Comparison of ENCODE assay signal across 14 cellular contexts in genomic region chr17:81579821-81580321, GRCh38. TPM values are rescaled to one million over a fixed set of nuclear protein-coding genes. Genes with fewer than 3 reads are reported as not detected.
DNase-seq lines count a peak whose midpoint lies in the region; ATAC-seq and TF ChIP-seq lines count a peak whose summit lies in the region.
"Had no signal": no experiment of that assay in that cellular context is flagged by ENCODE, and none has a peak within 500 bp of the region (broad histone marks: within the 10 kb centered on the region; RNA-seq: fewer than 3 reads in every experiment).

No MANE protein-coding gene starts in this region.

- CTCF ChIA-PET in activated CD4-positive, alpha-beta memory T cell treated with anti-CD3 and anti-CD28 coated beads for 36 hours (lab: Charles Lee): interaction anchor here (0.6 to 2.3 kb wide), 3 partner anchors 21 to 288 kb away, joined by 3 to 7 read pairs (median 3); no protein-coding TSS in a partner anchor
- CTCF ChIA-PET in activated CD4-positive, alpha-beta memory T cell treated with anti-CD3 and anti-CD28 coated beads, Interleukin-2, amount 10 ng/mL, durations not matched to agents 7 days and 5 days (lab: Charles Lee): no interaction called here

- 92 to 93% (median 92%) methylated on average over 10 of the region's 10 CpGs for WGBS in psoas muscle, 3 donors

- no peak for ATAC-seq in effector memory CD8-positive, alpha-beta T cell (replicated peaks)
- ATAC-seq in psoas muscle: no peak
- ATAC-seq: activated CD8-positive, alpha-beta memory T cell treated with anti-CD3 and anti-CD28 coated beads, Interleukin-2, amount 10 ng/mL, durations not matched to agents 7 days and 5 days; left lobe of liver had no signal

- no peak for DNase-seq in activated CD4-positive, alpha-beta memory T cell treated with anti-CD3 and anti-CD28 coated beads for 36 hours
- no peak for DNase-seq in activated CD4-positive, alpha-beta memory T cell treated with anti-CD3 and anti-CD28 coated beads, Interleukin-2, amount 10 ng/mL, durations not matched to agents 7 days and 5 days
- DNase-seq in NCI-H226: peak; percentile 98
- DNase-seq in effector memory CD8-positive, alpha-beta T cell: no peak
- DNase-seq in osteoblast (ENCODE audit: insufficient read length, low spot score, missing footprints): peak; percentile 95
- no peak for DNase-seq in GM13977 (ENCODE audit: low spot score)
- no peak for DNase-seq in psoas muscle
- DNase-seq in activated CD8-positive, alpha-beta memory T cell treated with anti-CD3 and anti-CD28 coated beads for 24 hours: no peak
- DNase-seq: activated CD8-positive, alpha-beta memory T cell treated with anti-CD3 and anti-CD28 coated beads, Interleukin-2, amount 10 ng/mL, durations not matched to agents 7 days and 5 days; MV-4-11; NCI-H524 treated with DMSO at 0.1 percent for 48 hours; uterus had no signal

- H3K27ac ChIP-seq in osteoblast (ENCODE audit: low read depth, low read length) (peak overlapping the region; percentile 88), psoas muscle (no peak overlapping the region)
- H3K27ac ChIP-seq: uterus had no signal

- peaks cover 11% of the 10 kb centered on the region for H3K4me1 Mint-ChIP-seq in activated CD4-positive, alpha-beta memory T cell treated with anti-CD3 and anti-CD28 coated beads for 36 hours (ENCODE audit: low read depth)
- peaks cover 1% of the 10 kb centered on the region for H3K4me1 Mint-ChIP-seq in activated CD4-positive, alpha-beta memory T cell treated with anti-CD3 and anti-CD28 coated beads, Interleukin-2, amount 10 ng/mL, durations not matched to agents 7 days and 5 days
- H3K4me1 Mint-ChIP-seq in effector memory CD8-positive, alpha-beta T cell (ENCODE audit: low read depth in 2 of 2): peaks cover 26 to 28% of the 10 kb centered on the region in 2 donors
- H3K4me1 Mint-ChIP-seq: activated CD8-positive, alpha-beta memory T cell treated with anti-CD3 and anti-CD28 coated beads, Interleukin-2, amount 10 ng/mL, durations not matched to agents 7 days and 5 days had no signal

- no peaks in the 10 kb centered on the region for H3K9me3 Mint-ChIP-seq in activated CD4-positive, alpha-beta memory T cell treated with anti-CD3 and anti-CD28 coated beads for 36 hours
- H3K9me3 Mint-ChIP-seq in activated CD4-positive, alpha-beta memory T cell treated with anti-CD3 and anti-CD28 coated beads, Interleukin-2, amount 10 ng/mL, durations not matched to agents 7 days and 5 days: no peaks in the 10 kb centered on the region
- no peaks in the 10 kb centered on the region for H3K9me3 Mint-ChIP-seq in effector memory CD8-positive, alpha-beta T cell
- H3K9me3 Mint-ChIP-seq: brain had no signal

- H4K20me1 ChIP-seq in osteoblast (ENCODE audit: insufficient read depth, low read length): no peaks in the 10 kb centered on the region

- intact Hi-C loops in activated CD4-positive, alpha-beta memory T cell treated with anti-CD3 and anti-CD28 coated beads for 36 hours (cut with micrococcal nuclease): no loop called here
- intact Hi-C loops in psoas muscle (cut with DNase I): no loop called here

- peak overlapping the region; percentile 62 for H3K4me2 ChIP-seq in osteoblast (ENCODE audit: insufficient read depth, low read length)

- in situ Hi-C loops in GM13977 (cut with MboI; ENCODE audit: low pct_unique_long_range_greater_than_20kb, low sequenced_read_pairs, unreplicated experiment): no loop called here

- peaks cover 77% of the 10 kb centered on the region for H3K4me1 ChIP-seq in osteoblast (ENCODE audit: insufficient read depth, low read length)
- H3K4me1 ChIP-seq in psoas muscle: peaks cover 15% of the 10 kb centered on the region
- H3K4me1 ChIP-seq: uterus had no signal

- H3K4me3 ChIP-seq in osteoblast (ENCODE audit: insufficient read depth, low read length) (no peak overlapping the region), psoas muscle (no peak overlapping the region)
- H3K4me3 ChIP-seq: uterus had no signal

- no peaks in the 10 kb centered on the region for H3K9me3 ChIP-seq in osteoblast (ENCODE audit: low read depth, low read length)
- no peaks in the 10 kb centered on the region for H3K9me3 ChIP-seq in psoas muscle
- H3K9me3 ChIP-seq: uterus had no signal

- POLR2A ChIA-PET in activated CD4-positive, alpha-beta memory T cell treated with anti-CD3 and anti-CD28 coated beads for 36 hours (lab: Charles Lee): no interaction called here
- POLR2A ChIA-PET in activated CD4-positive, alpha-beta memory T cell treated with anti-CD3 and anti-CD28 coated beads, Interleukin-2, amount 10 ng/mL, durations not matched to agents 7 days and 5 days (lab: Charles Lee): no interaction called here

- TF ChIP-seq CTCF in osteoblast (IDR thresholded peaks at IDR 0.05; ENCODE audit: extremely low read depth, low read depth, low read length): no peak
- no peak for TF ChIP-seq CTCF in GM13977 (IDR thresholded peaks at IDR 0.05; ENCODE audit: extremely low read depth, insufficient read depth, missing control alignments)
- TF ChIP-seq CTCF in psoas muscle (IDR thresholded peaks at IDR 0.05): no peak

- no peaks in the 10 kb centered on the region for H3K27me3 ChIP-seq in osteoblast (ENCODE audit: insufficient read depth, low read length)
- H3K27me3 ChIP-seq in psoas muscle (ENCODE audit: insufficient read depth in 3 of 3, low read length in 2 of 3): no peaks in the 10 kb centered on the region
- H3K27me3 ChIP-seq: uterus had no signal

- H3K36me3 Mint-ChIP-seq in activated CD4-positive, alpha-beta memory T cell treated with anti-CD3 and anti-CD28 coated beads for 36 hours: peaks cover 33% of the 10 kb centered on the region
- peaks cover 35% of the 10 kb centered on the region for H3K36me3 Mint-ChIP-seq in activated CD4-positive, alpha-beta memory T cell treated with anti-CD3 and anti-CD28 coated beads, Interleukin-2, amount 10 ng/mL, durations not matched to agents 7 days and 5 days (ENCODE audit: low read depth)
- peaks cover 2% of the 10 kb centered on the region for H3K36me3 Mint-ChIP-seq in effector memory CD8-positive, alpha-beta T cell (ENCODE audit: insufficient read depth)

- H3K36me3 ChIP-seq in osteoblast (ENCODE audit: insufficient read depth, low read length) (peaks cover 35% of the 10 kb centered on the region), psoas muscle (ENCODE audit: insufficient read depth in 1 of 2, low read depth in 1 of 2) (peaks cover 7 to 81% of the 10 kb centered on the region in 2 donors)
- H3K36me3 ChIP-seq: uterus had no signal

- no peak overlapping the region for H3K4me3 Mint-ChIP-seq in activated CD4-positive, alpha-beta memory T cell treated with anti-CD3 and anti-CD28 coated beads for 36 hours
- no peak overlapping the region for H3K4me3 Mint-ChIP-seq in activated CD4-positive, alpha-beta memory T cell treated with anti-CD3 and anti-CD28 coated beads, Interleukin-2, amount 10 ng/mL, durations not matched to agents 7 days and 5 days
- H3K4me3 Mint-ChIP-seq in effector memory CD8-positive, alpha-beta T cell: no peak overlapping the region
- H3K4me3 Mint-ChIP-seq: activated CD8-positive, alpha-beta memory T cell treated with anti-CD3 and anti-CD28 coated beads, Interleukin-2, amount 10 ng/mL, durations not matched to agents 7 days and 5 days; brain had no signal

- H2AFZ ChIP-seq in osteoblast (ENCODE audit: low read length): no peak overlapping the region

- H3K79me2 ChIP-seq in osteoblast (ENCODE audit: insufficient read depth, low read length): peaks cover 58% of the 10 kb centered on the region

- no peaks in the 10 kb centered on the region for H3K27me3 Mint-ChIP-seq in activated CD4-positive, alpha-beta memory T cell treated with anti-CD3 and anti-CD28 coated beads for 36 hours
- H3K27me3 Mint-ChIP-seq in activated CD4-positive, alpha-beta memory T cell treated with anti-CD3 and anti-CD28 coated beads, Interleukin-2, amount 10 ng/mL, durations not matched to agents 7 days and 5 days: no peaks in the 10 kb centered on the region
- no peaks in the 10 kb centered on the region for H3K27me3 Mint-ChIP-seq in effector memory CD8-positive, alpha-beta T cell
- H3K27me3 Mint-ChIP-seq: activated CD8-positive, alpha-beta memory T cell treated with anti-CD3 and anti-CD28 coated beads, Interleukin-2, amount 10 ng/mL, durations not matched to agents 7 days and 5 days; brain had no signal

- peak overlapping the region; percentile 3 for H3K27ac Mint-ChIP-seq in activated CD4-positive, alpha-beta memory T cell treated with anti-CD3 and anti-CD28 coated beads for 36 hours
- no peak overlapping the region for H3K27ac Mint-ChIP-seq in activated CD4-positive, alpha-beta memory T cell treated with anti-CD3 and anti-CD28 coated beads, Interleukin-2, amount 10 ng/mL, durations not matched to agents 7 days and 5 days
- H3K27ac Mint-ChIP-seq in effector memory CD8-positive, alpha-beta T cell: peak overlapping the region; percentile 81 to 88
- H3K27ac Mint-ChIP-seq: activated CD8-positive, alpha-beta memory T cell treated with anti-CD3 and anti-CD28 coated beads, Interleukin-2, amount 10 ng/mL, durations not matched to agents 7 days and 5 days had no signal

RNA-seq across cellular contexts. Expression of gene FAAP100, which starts 27.7 kb away (rescaled TPM):
- total RNA-seq in activated CD4-positive, alpha-beta memory T cell treated with anti-CD3 and anti-CD28 coated beads for 36 hours: 10 to 100 TPM; 33.5 to 39.7 TPM
- 10 to 100 TPM; 29.0 TPM for total RNA-seq in activated CD4-positive, alpha-beta memory T cell treated with anti-CD3 and anti-CD28 coated beads, Interleukin-2, amount 10 ng/mL, durations not matched to agents 7 days and 5 days
- total RNA-seq in osteoblast (43.0 and 44.5 TPM in 2 replicates), psoas muscle (10 to 100 TPM; 11.8 to 13.1 (median 12.7) TPM)
- 10 to 100 TPM; 11.6 to 16.3 (median 12.6) TPM for polyA plus RNA-seq in psoas muscle

RNA-seq across cellular contexts. Expression of gene FSCN2, which starts 51.7 kb away (rescaled TPM):
- under 1 TPM; 0.33 to 0.46 TPM for total RNA-seq in activated CD4-positive, alpha-beta memory T cell treated with anti-CD3 and anti-CD28 coated beads for 36 hours
- under 1 TPM; 0.43 to 0.50 TPM for total RNA-seq in activated CD4-positive, alpha-beta memory T cell treated with anti-CD3 and anti-CD28 coated beads, Interleukin-2, amount 10 ng/mL, durations not matched to agents 7 days and 5 days
- total RNA-seq in osteoblast: 2.9 and 5.1 TPM in 2 replicates
- total RNA-seq in psoas muscle: under 1 TPM in 3 of 4 donors, not detected in 1; 0.13 to 0.71 (median 0.38) TPM
- under 1 TPM; 0.08 to 0.09 (median 0.08) TPM for polyA plus RNA-seq in psoas muscle

RNA-seq across cellular contexts. Expression of gene NPLOC4, which starts 57.0 kb away (rescaled TPM):
- total RNA-seq in activated CD4-positive, alpha-beta memory T cell treated with anti-CD3 and anti-CD28 coated beads for 36 hours: 10 to 100 TPM; 78.4 to 93.2 TPM
- 10 to 100 TPM; 84.6 to 89.0 TPM for total RNA-seq in activated CD4-positive, alpha-beta memory T cell treated with anti-CD3 and anti-CD28 coated beads, Interleukin-2, amount 10 ng/mL, durations not matched to agents 7 days and 5 days
- 97.8 and 118 TPM in 2 replicates for total RNA-seq in osteoblast
- 100 to 1,000 TPM; 151 to 324 (median 219) TPM for total RNA-seq in psoas muscle
- 100 to 1,000 TPM in 2 of 3 donors, 10 to 100 TPM in 1; 87.3 to 414 (median 117) TPM for polyA plus RNA-seq in psoas muscle

RNA-seq across cellular contexts. Expression of gene TSPAN10, which starts 57.1 kb away (rescaled TPM):
- total RNA-seq in activated CD4-positive, alpha-beta memory T cell treated with anti-CD3 and anti-CD28 coated beads for 36 hours: under 1 TPM; 0.36 to 0.45 TPM
- total RNA-seq in activated CD4-positive, alpha-beta memory T cell treated with anti-CD3 and anti-CD28 coated beads, Interleukin-2, amount 10 ng/mL, durations not matched to agents 7 days and 5 days: under 1 TPM; 0.38 to 0.43 TPM
- total RNA-seq in osteoblast (2.9 and 11.5 TPM in 2 replicates), psoas muscle (under 1 TPM in 2 of 4 donors, not detected in 2; 0.22 to 0.67 TPM)
- polyA plus RNA-seq in psoas muscle: under 1 TPM; 0.09 to 0.39 (median 0.14) TPM

Comparison
In these comparisons a context has a peak if more than half of its experiments do, and no peak if none do; other contexts are left out.
1. DNase-seq: peak in NCI-H226 (single experiment) and osteoblast (single experiment); none in activated CD4-positive, alpha-beta memory T cell treated with anti-CD3 and anti-CD28 coated beads for 36 hours (single experiment), activated CD4-positive, alpha-beta memory T cell treated with anti-CD3 and anti-CD28 coated beads, Interleukin-2, amount 10 ng/mL, durations not matched to agents 7 days and 5 days (single experiment), effector memory CD8-positive, alpha-beta T cell (0 of 3), GM13977 (single experiment), psoas muscle (0 of 2) and activated CD8-positive, alpha-beta memory T cell treated with anti-CD3 and anti-CD28 coated beads for 24 hours (single experiment).